In genomic region chr4:39823193-39823592, GRCh38 we compare ENCODE assay signal across 15 cellular contexts.
A peak's percentile ranks its signal among the peaks of the same experiment; 100 is the strongest.
DNase-seq lines count a peak whose midpoint lies in the region; FAIRE-seq and TF ChIP-seq lines count a peak whose summit lies in the region.
"Had no signal": no experiment of that assay in that cellular context is flagged by ENCODE, and none has a peak within 500 bp of the region (broad histone marks: within the 10 kb centered on the region; RNA-seq: fewer than 3 reads in every experiment).

No MANE protein-coding gene starts in this region.

- H4K91ac ChIP-seq in trophoblast cell (ENCODE audit: low read depth, low read length), result no peak overlapping the region

- H3K14ac ChIP-seq in trophoblast cell (ENCODE audit: low read length), result no peak overlapping the region

- no peak overlapping the region for H3K4ac ChIP-seq in trophoblast cell (ENCODE audit: low read depth, low read length)

- H3K79me2 ChIP-seq in trophoblast cell (ENCODE audit: control insufficient read depth, insufficient read depth, low read length, poor library complexity), result no peaks in the 10 kb centered on the region

- no peaks in the 10 kb centered on the region for H3K27me3 ChIP-seq in trophoblast cell (ENCODE audit: insufficient read depth, low read length)
- H3K27me3 ChIP-seq: upper lobe of left lung had no signal

- H4K12ac ChIP-seq in trophoblast cell (ENCODE audit: low read depth, low read length), result no peak overlapping the region

- no peaks in the 10 kb centered on the region for H3K9me3 Mint-ChIP-seq in osteocyte (ENCODE audit: unreplicated experiment)

- peaks cover 14% of the 10 kb centered on the region for H3K4me1 Mint-ChIP-seq in osteocyte (ENCODE audit: unreplicated experiment)
- H3K4me1 Mint-ChIP-seq: B cell had no signal

- no peak overlapping the region for H3K23ac ChIP-seq in trophoblast cell (ENCODE audit: low read length)

- H3K36me3 ChIP-seq in trophoblast cell (ENCODE audit: control insufficient read depth in 1 of 2, insufficient read depth in 2 of 2, low read length in 2 of 2), result peaks cover 6 to 13% of the 10 kb centered on the region in 2 experiments

- no peak overlapping the region for H2BK5ac ChIP-seq in trophoblast cell (ENCODE audit: low read depth, low read length, poor library complexity)

- no peak overlapping the region for H3K18ac ChIP-seq in trophoblast cell (ENCODE audit: low read length)

- H3K9me3 ChIP-seq in trophoblast cell (ENCODE audit: insufficient read depth, low read depth, low read length), result no peaks in the 10 kb centered on the region
- H3K9me3 ChIP-seq: upper lobe of left lung had no signal

- peaks cover 0 to 2% of the 10 kb centered on the region in 2 experiments for H3K4me1 ChIP-seq in trophoblast cell (ENCODE audit: control insufficient read depth in 1 of 2, insufficient read depth in 2 of 2, low read length in 2 of 2)

- TF ChIP-seq CTCF in osteocyte (IDR thresholded peaks at IDR 0.05), result no peak

- H3K27ac Mint-ChIP-seq in osteocyte (ENCODE audit: unreplicated experiment), result peak overlapping the region; percentile 48
- H3K27ac Mint-ChIP-seq: B cell had no signal

- H3K27ac ChIP-seq in trophoblast cell (ENCODE audit: low read depth, low read length), result no peak overlapping the region
- H3K27ac ChIP-seq: KMS-11, upper lobe of left lung had no signal

- H3K4me3 Mint-ChIP-seq in osteocyte (ENCODE audit: unreplicated experiment), result no peak overlapping the region
- H3K4me3 Mint-ChIP-seq: B cell had no signal

- no peak overlapping the region for H2BK120ac ChIP-seq in trophoblast cell (ENCODE audit: insufficient read depth, low read length, poor library complexity)

- H3K4me2 ChIP-seq in trophoblast cell (ENCODE audit: low read length), result no peak overlapping the region
- H3K4me2 ChIP-seq: KMS-11 had no signal

- no peak overlapping the region for H3K9ac ChIP-seq in trophoblast cell (ENCODE audit: low read length)
- H3K9ac ChIP-seq: KMS-11 had no signal

- WGBS in trophoblast cell (ENCODE audit: extremely low coverage, insufficient coverage, insufficient read length), result no CpG with 5 or more reads among the region's 2 CpGs

- no peak overlapping the region for H2AFZ ChIP-seq in trophoblast cell (ENCODE audit: insufficient read depth, low read length, poor library complexity)

- peaks cover 21% of the 10 kb centered on the region for H3K36me3 Mint-ChIP-seq in osteocyte (ENCODE audit: unreplicated experiment)

- DNase-seq in activated CD8-positive, alpha-beta memory T cell treated with anti-CD3 and anti-CD28 coated beads, Interleukin-2, amount 50 U/mL, for 48 hours, result peak; percentile 4
- DNase-seq in activated CD8-positive, alpha-beta memory T cell treated with anti-CD3 and anti-CD28 coated beads, Interleukin-2, amount 50 U/mL, for 4 hours, result no peak
- DNase-seq in LHCN-M2 (ENCODE audit: low read depth) (peak; percentile 24), osteocyte (ENCODE audit: extremely low spot score, unreplicated experiment) (no peak), NCI-H1694 (lab: John Stamatoyannopoulos, UW) (no peak), trophoblast cell (no peak), D341Med (ENCODE audit: low spot score) (no peak)
- DNase-seq: cortex of kidney; NCI-H2029; stimulated activated CD4-positive, alpha-beta T cell treated with anti-CD3 and anti-CD28 coated beads, Interleukin-15, amount 100 ng/mL, for 24 hours; upper lobe of left lung had no signal

- H3K27me3 Mint-ChIP-seq in osteocyte (ENCODE audit: unreplicated experiment), result no peaks in the 10 kb centered on the region
- H3K27me3 Mint-ChIP-seq: B cell had no signal

- no peaks in the 10 kb centered on the region for H3K79me1 ChIP-seq in trophoblast cell (ENCODE audit: low read length)

- H2BK12ac ChIP-seq in trophoblast cell (ENCODE audit: low read length), result no peak overlapping the region

- H2AK5ac ChIP-seq in trophoblast cell (ENCODE audit: low read length), result no peak overlapping the region

- no peak overlapping the region for H4K8ac ChIP-seq in trophoblast cell (ENCODE audit: low read depth, low read length)

- H3K4me3 ChIP-seq in trophoblast cell (ENCODE audit: low read depth, low read length), result no peak overlapping the region
- H3K4me3 ChIP-seq: upper lobe of left lung had no signal

- peak; percentile 66 for FAIRE-seq in endometrium (lab: Jason Lieb, UNC)
- FAIRE-seq: TTC549 had no signal

Comparison
In these comparisons a context has a peak if more than half of its experiments do, and no peak if none do; other contexts are left out.
1. DNase-seq: peak in activated CD8-positive, alpha-beta memory T cell treated with anti-CD3 and anti-CD28 coated beads, Interleukin-2, amount 50 U/mL, for 48 hours (single experiment) and LHCN-M2 (single experiment); none in activated CD8-positive, alpha-beta memory T cell treated with anti-CD3 and anti-CD28 coated beads, Interleukin-2, amount 50 U/mL, for 4 hours (single experiment), osteocyte (single experiment), NCI-H1694 (single experiment), trophoblast cell (0 of 2) and D341Med (single experiment).